Comparison of ENCODE assay signal across 28 cellular contexts in the genomic region with DNA sequence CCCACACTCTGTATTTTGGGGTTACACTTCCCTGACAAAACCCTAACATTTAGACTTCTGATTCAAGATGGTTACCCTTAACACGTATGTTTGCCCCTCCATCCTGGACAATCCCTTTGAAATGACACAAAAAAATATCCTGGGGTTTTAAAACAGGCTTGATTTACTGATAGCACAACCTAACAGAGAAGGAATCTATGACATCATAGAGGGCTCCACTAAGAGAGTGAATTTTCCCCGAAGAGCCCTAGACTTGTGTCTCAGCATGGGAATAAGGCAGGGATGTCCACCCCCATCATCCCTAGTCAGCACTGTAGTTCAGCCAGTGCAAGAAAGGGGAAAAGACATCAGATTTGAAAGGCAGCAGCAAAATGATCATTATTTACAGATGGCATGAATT. TPM values are rescaled to one million over a fixed set of nuclear protein-coding genes. Genes with fewer than 3 reads are reported as not detected.
"Had no signal": no experiment of that assay in that cellular context is flagged by ENCODE, and none has a peak within 500 bp of the region (broad histone marks: within the 10 kb centered on the region; RNA-seq: fewer than 3 reads in every experiment).

No MANE protein-coding gene starts in this region.

- DNase-seq: activated CD4-positive, alpha-beta memory T cell treated with anti-CD3 and anti-CD28 coated beads, Interleukin-2, amount 10 ng/mL, durations not matched to agents 7 days and 5 days; activated CD4-positive, alpha-beta T cell treated with anti-CD3 and anti-CD28 coated beads for 1 hour; activated CD4-positive, alpha-beta T cell treated with anti-CD3 and anti-CD28 coated beads for 48 hours; activated CD8-positive, alpha-beta memory T cell treated with anti-CD3 and anti-CD28 coated beads for 24 hours; activated CD8-positive, alpha-beta memory T cell treated with anti-CD3 and anti-CD28 coated beads, Interleukin-2, amount 10 ng/mL, durations not matched to agents 7 days and 5 days; activated CD8-positive, alpha-beta memory T cell treated with anti-CD3 and anti-CD28 coated beads, Interleukin-2, amount 50 U/mL, for 48 hours; activated effector memory CD4-positive, alpha-beta T cell treated with Interleukin-2 at 50 U/mL for 16 hours; activated naive CD4-positive, alpha-beta T cell treated with anti-CD3 and anti-CD28 coated beads, Interleukin-2, amount 50 U/mL, for 16 hours; activated naive CD8-positive, alpha-beta T cell treated with anti-CD3 and anti-CD28 coated beads for 36 hours; amniotic stem cell; brain microvascular endothelial cell; central memory CD4-positive, alpha-beta T cell; MG63; NCI-H1048; NCI-H1105 treated with DMSO at 0.1 percent for 48 hours; NCI-H1436 treated with DMSO at 0.1 percent for 48 hours; NCI-H1694 treated with DMSO at 0.1 percent for 48 hours; NCI-H2029; NCI-H345; NCI-H526; NCI-H748 treated with DMSO at 0.1 percent for 48 hours; NK-92 treated with Interleukin-12 subunit alpha and Interleukin-12 subunit beta, amount 100 ng/mL, for 24 hours; PC-3; RPMI8226; SHP77 treated with DMSO at 0.1 percent for 48 hours; SK-N-SH had no signal

- ATAC-seq: activated CD8-positive, alpha-beta memory T cell treated with anti-CD3 and anti-CD28 coated beads, Interleukin-2, amount 10 ng/mL, durations not matched to agents 7 days and 5 days; PC-3; WTC11 had no signal

RNA-seq across cellular contexts. Expression of a gene that starts 15.8 kb away (rescaled TPM):
- total RNA-seq: SJSA1 had no signal
